Comparison of ENCODE assay signal across 3 cellular contexts in the genomic region with DNA sequence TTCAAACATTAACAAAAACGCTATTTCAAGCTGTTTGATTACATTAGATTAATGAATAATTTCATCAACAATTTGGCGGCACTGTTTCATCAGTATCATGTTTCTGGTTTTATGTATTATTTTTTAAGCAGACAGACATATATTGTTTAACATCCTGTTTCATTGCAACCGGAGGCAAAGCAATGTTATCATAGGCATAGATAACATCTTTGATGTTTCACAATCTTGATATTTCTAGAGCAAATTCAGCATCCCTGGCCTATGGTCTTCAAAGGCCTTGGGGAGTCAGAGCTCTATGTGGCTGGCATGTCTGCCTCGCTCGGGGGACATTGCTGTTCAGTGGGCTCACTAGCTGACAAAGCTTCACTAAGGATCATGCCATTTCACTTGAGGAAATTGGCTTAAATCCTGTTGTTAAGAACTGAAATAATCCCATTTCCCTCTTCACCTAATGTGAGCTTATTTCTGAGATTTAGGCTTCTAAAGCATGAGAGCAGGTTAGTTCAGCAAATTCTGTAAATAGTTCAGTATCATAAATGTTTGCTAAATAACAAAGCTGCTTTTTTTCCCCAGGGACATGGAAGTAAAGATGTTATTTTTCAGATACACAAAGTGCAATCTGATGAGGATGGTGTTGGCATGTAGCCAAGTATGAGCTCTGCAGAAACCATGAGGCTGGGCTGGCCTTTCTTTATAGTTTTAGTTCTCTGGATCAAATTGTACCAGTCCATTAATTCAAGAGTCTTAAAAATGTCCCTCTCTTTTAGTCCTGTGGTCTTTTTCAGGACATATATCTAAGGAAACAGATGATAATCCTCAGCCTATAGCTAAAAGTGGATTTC.
TF ChIP-seq lines count a peak whose summit lies in the region.

No MANE protein-coding gene starts in this region.

TF ChIP-seq in SK-N-SH, 30 proteins besides CTCF, POLR2A, EP300 and RAD21 (continued from another document):
- TF ChIP-seq TAF1 (IDR thresholded peaks at IDR 0.05; ENCODE audit: borderline replicate concordance, low read depth, low read length) = no peak

TF ChIP-seq in SK-N-SH treated with all-trans-retinoic acid at 6 μM for 48 hours, 23 proteins besides CTCF, POLR2A, EP300 and RAD21 (continued from another document):
- no peak for TF ChIP-seq ZFP3 (CRISPR knock-in tag; IDR thresholded peaks at IDR 0.05)
- no peak for TF ChIP-seq SNAI2 (CRISPR knock-in tag; IDR thresholded peaks at IDR 0.05)
- TF ChIP-seq, protein P1, sequence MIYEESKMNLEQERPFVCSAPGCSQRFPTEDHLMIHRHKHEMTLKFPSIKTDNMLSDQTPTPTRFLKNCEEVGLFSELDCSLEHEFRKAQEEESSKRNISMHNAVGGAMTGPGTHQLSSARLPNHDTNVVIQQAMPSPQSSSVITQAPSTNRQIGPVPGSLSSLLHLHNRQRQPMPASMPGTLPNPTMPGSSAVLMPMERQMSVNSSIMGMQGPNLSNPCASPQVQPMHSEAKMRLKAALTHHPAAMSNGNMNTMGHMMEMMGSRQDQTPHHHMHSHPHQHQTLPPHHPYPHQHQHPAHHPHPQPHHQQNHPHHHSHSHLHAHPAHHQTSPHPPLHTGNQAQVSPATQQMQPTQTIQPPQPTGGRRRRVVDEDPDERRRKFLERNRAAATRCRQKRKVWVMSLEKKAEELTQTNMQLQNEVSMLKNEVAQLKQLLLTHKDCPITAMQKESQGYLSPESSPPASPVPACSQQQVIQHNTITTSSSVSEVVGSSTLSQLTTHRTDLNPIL (CRISPR knock-in tag; IDR thresholded peaks at IDR 0.05; ENCODE audit: low read depth) = no peak
- no peak for TF ChIP-seq ISL1 (CRISPR knock-in tag; IDR thresholded peaks at IDR 0.05)
- no peak for TF ChIP-seq RARB (CRISPR knock-in tag; IDR thresholded peaks at IDR 0.05)
- TF ChIP-seq, protein P2, sequence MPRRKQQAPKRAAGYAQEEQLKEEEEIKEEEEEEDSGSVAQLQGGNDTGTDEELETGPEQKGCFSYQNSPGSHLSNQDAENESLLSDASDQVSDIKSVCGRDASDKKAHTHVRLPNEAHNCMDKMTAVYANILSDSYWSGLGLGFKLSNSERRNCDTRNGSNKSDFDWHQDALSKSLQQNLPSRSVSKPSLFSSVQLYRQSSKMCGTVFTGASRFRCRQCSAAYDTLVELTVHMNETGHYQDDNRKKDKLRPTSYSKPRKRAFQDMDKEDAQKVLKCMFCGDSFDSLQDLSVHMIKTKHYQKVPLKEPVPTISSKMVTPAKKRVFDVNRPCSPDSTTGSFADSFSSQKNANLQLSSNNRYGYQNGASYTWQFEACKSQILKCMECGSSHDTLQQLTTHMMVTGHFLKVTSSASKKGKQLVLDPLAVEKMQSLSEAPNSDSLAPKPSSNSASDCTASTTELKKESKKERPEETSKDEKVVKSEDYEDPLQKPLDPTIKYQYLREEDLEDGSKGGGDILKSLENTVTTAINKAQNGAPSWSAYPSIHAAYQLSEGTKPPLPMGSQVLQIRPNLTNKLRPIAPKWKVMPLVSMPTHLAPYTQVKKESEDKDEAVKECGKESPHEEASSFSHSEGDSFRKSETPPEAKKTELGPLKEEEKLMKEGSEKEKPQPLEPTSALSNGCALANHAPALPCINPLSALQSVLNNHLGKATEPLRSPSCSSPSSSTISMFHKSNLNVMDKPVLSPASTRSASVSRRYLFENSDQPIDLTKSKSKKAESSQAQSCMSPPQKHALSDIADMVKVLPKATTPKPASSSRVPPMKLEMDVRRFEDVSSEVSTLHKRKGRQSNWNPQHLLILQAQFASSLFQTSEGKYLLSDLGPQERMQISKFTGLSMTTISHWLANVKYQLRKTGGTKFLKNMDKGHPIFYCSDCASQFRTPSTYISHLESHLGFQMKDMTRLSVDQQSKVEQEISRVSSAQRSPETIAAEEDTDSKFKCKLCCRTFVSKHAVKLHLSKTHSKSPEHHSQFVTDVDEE (CRISPR knock-in tag; IDR thresholded peaks at IDR 0.05) = no peak
- no peak for TF ChIP-seq TOX (CRISPR knock-in tag; IDR thresholded peaks at IDR 0.05; ENCODE audit: borderline replicate concordance)
- TF ChIP-seq BACH2 (CRISPR knock-in tag; IDR thresholded peaks at IDR 0.05; ENCODE audit: borderline replicate concordance) = no peak
- TF ChIP-seq, protein P3, sequence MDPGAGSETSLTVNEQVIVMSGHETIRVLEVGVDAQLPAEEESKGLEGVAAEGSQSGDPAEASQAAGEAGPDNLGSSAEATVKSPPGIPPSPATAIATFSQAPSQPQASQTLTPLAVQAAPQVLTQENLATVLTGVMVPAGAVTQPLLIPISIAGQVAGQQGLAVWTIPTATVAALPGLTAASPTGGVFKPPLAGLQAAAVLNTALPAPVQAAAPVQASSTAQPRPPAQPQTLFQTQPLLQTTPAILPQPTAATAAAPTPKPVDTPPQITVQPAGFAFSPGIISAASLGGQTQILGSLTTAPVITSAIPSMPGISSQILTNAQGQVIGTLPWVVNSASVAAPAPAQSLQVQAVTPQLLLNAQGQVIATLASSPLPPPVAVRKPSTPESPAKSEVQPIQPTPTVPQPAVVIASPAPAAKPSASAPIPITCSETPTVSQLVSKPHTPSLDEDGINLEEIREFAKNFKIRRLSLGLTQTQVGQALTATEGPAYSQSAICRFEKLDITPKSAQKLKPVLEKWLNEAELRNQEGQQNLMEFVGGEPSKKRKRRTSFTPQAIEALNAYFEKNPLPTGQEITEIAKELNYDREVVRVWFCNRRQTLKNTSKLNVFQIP (CRISPR knock-in tag; IDR thresholded peaks at IDR 0.05; ENCODE audit: borderline replicate concordance, low read depth) = no peak
- TF ChIP-seq GLIS3 (CRISPR knock-in tag; IDR thresholded peaks at IDR 0.05) = no peak
- TF ChIP-seq, protein P4, sequence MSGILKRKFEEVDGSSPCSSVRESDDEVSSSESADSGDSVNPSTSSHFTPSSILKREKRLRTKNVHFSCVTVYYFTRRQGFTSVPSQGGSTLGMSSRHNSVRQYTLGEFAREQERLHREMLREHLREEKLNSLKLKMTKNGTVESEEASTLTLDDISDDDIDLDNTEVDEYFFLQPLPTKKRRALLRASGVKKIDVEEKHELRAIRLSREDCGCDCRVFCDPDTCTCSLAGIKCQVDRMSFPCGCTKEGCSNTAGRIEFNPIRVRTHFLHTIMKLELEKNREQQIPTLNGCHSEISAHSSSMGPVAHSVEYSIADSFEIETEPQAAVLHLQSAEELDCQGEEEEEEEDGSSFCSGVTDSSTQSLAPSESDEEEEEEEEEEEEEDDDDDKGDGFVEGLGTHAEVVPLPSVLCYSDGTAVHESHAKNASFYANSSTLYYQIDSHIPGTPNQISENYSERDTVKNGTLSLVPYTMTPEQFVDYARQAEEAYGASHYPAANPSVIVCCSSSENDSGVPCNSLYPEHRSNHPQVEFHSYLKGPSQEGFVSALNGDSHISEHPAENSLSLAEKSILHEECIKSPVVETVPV (CRISPR knock-in tag; IDR thresholded peaks at IDR 0.05) = no peak

TF ChIP-seq in endothelial cell of umbilical vein, 7 proteins besides CTCF, POLR2A, EP300 and RAD21 (continued from another document):
- TF ChIP-seq POLR2AphosphoS5 (IDR thresholded peaks at IDR 0.05; ENCODE audit: insufficient read depth, low read depth, low read length) = no peak
- no peak for TF ChIP-seq FOS (IDR thresholded peaks at IDR 0.05; ENCODE audit: borderline replicate concordance, insufficient read depth, low read length)
- no peak for TF ChIP-seq EZH2 (IDR thresholded peaks at IDR 0.05; ENCODE audit: borderline replicate concordance, low read depth, low read length, severe bottlenecking)
- TF ChIP-seq, protein P5, sequence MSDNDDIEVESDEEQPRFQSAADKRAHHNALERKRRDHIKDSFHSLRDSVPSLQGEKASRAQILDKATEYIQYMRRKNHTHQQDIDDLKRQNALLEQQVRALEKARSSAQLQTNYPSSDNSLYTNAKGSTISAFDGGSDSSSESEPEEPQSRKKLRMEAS (IDR thresholded peaks at IDR 0.05; ENCODE audit: insufficient read depth, insufficient read length) = no peak
- no peak for TF ChIP-seq GATA2 (IDR thresholded peaks at IDR 0.05; ENCODE audit: insufficient read depth, insufficient read length, low read depth, low read length)
- TF ChIP-seq JUN (IDR thresholded peaks at IDR 0.05; ENCODE audit: borderline replicate concordance, insufficient read depth, insufficient read length, low read depth) = no peak
